8 cellular contexts compared by ENCODE assay signal in genomic region chr5:113489299-113489698, GRCh38. TPM values are rescaled to one million over a fixed set of nuclear protein-coding genes. Genes with fewer than 3 reads are reported as not detected.
DNase-seq lines count a peak whose midpoint lies in the region; ATAC-seq and TF ChIP-seq lines count a peak whose summit lies in the region.

No MANE protein-coding gene starts in this region.

- CTCF ChIA-PET in activated CD8-positive, alpha-beta T cell treated with anti-CD3 and anti-CD28 coated beads for 36 hours (lab: Charles Lee) = interaction anchor here (2.4 kb wide), 1 partner anchor 110 kb away, joined by 8 read pairs; no protein-coding TSS in a partner anchor

- TF ChIP-seq CTCF in activated CD8-positive, alpha-beta T cell treated with anti-CD3 and anti-CD28 coated beads for 36 hours (IDR thresholded peaks at IDR 0.05) = no peak
- no peak for TF ChIP-seq CTCF in right atrium auricular region (IDR thresholded peaks at IDR 0.05)
- no peak for TF ChIP-seq CTCF in vagina (IDR thresholded peaks at IDR 0.05)

- H3K27me3 ChIP-seq in right atrium auricular region = no peaks in the 10 kb centered on the region
- no peaks in the 10 kb centered on the region for H3K27me3 ChIP-seq in vagina

- POLR2A ChIA-PET in activated CD8-positive, alpha-beta T cell treated with anti-CD3 and anti-CD28 coated beads for 36 hours (lab: Charles Lee) = no interaction called here

- DNase-seq in A172 (ENCODE audit: low spot score) = peak; percentile 98
- DNase-seq in activated CD8-positive, alpha-beta T cell treated with anti-CD3 and anti-CD28 coated beads for 36 hours = peak; percentile 15
- DNase-seq in right atrium auricular region (ENCODE audit: low spot score) = peak; percentile 68
- no peak for DNase-seq in vagina (ENCODE audit: extremely low spot score in 2 of 2)

- H3K4me1 Mint-ChIP-seq in activated CD8-positive, alpha-beta T cell treated with anti-CD3 and anti-CD28 coated beads for 36 hours (ENCODE audit: low read depth) = peaks cover 14% of the 10 kb centered on the region

- H3K9me3 Mint-ChIP-seq in activated CD8-positive, alpha-beta T cell treated with anti-CD3 and anti-CD28 coated beads for 36 hours = peaks cover 9% of the 10 kb centered on the region

- intact Hi-C loops in activated CD8-positive, alpha-beta T cell treated with anti-CD3 and anti-CD28 coated beads for 36 hours (cut with micrococcal nuclease) = no loop called here
- intact Hi-C loops in vagina (cut with DNase I) = no loop called here

- H3K9me3 ChIP-seq in right atrium auricular region (peaks cover 0 to 13% of the 10 kb centered on the region in 2 donors), vagina (no peaks in the 10 kb centered on the region)

- peaks cover 10% of the 10 kb centered on the region for H3K36me3 Mint-ChIP-seq in activated CD8-positive, alpha-beta T cell treated with anti-CD3 and anti-CD28 coated beads for 36 hours (ENCODE audit: low read depth)

- peaks cover 53% of the 10 kb centered on the region for H3K27me3 Mint-ChIP-seq in activated CD8-positive, alpha-beta T cell treated with anti-CD3 and anti-CD28 coated beads for 36 hours

- H3K27ac Mint-ChIP-seq in activated CD8-positive, alpha-beta T cell treated with anti-CD3 and anti-CD28 coated beads for 36 hours = no peak overlapping the region

- no peak for TF ChIP-seq POLR2A in vagina (IDR thresholded peaks at IDR 0.05)

- H3K4me3 ChIP-seq in right atrium auricular region = peak overlapping the region in 1 of 2 donors; percentile 61
- H3K4me3 ChIP-seq in vagina = peak overlapping the region; percentile 76 to 87

- H3K27ac ChIP-seq in right atrium auricular region (peak overlapping the region; percentile 61 to 73), vagina (peak overlapping the region; percentile 69)

- ATAC-seq in GM18508 (IDR thresholded peaks at IDR 0.05; ENCODE audit: insufficient read depth, unreplicated experiment) = peak; percentile 59
- peak; percentile 41 for ATAC-seq in HG03575 (IDR thresholded peaks at IDR 0.05; ENCODE audit: extremely low read depth, insufficient number of reproducible peaks, low FRiP score, unreplicated experiment)
- peak; percentile 49 for ATAC-seq in activated CD8-positive, alpha-beta T cell treated with anti-CD3 and anti-CD28 coated beads for 36 hours
- no peak for ATAC-seq in GM19467 (IDR thresholded peaks at IDR 0.05; ENCODE audit: unreplicated experiment)
- ATAC-seq in GM19328 (IDR thresholded peaks at IDR 0.05; ENCODE audit: unreplicated experiment) = no peak

- peaks cover 0 to 19% of the 10 kb centered on the region in 2 donors for H3K4me1 ChIP-seq in right atrium auricular region
- peaks cover 15% of the 10 kb centered on the region for H3K4me1 ChIP-seq in vagina

- H3K36me3 ChIP-seq in right atrium auricular region (no peaks in the 10 kb centered on the region), vagina (no peaks in the 10 kb centered on the region)

- no peak overlapping the region for H3K4me3 Mint-ChIP-seq in activated CD8-positive, alpha-beta T cell treated with anti-CD3 and anti-CD28 coated beads for 36 hours

RNA-seq across cellular contexts. Expression of gene MCC, which starts 1.0 kb away (rescaled TPM):
- 1.8 and 2.4 TPM in 2 replicates for total RNA-seq in A172 (2014; rRNA removed; shearing (Covaris generic))
- 1 to 10 TPM; 4.9 to 5.4 TPM for total RNA-seq in activated CD8-positive, alpha-beta T cell treated with anti-CD3 and anti-CD28 coated beads for 36 hours
- total RNA-seq in right atrium auricular region (10 to 100 TPM; 28.8 to 31.7 TPM), vagina (47.9 TPM)

RNA-seq across cellular contexts. Expression of gene YTHDC2, which starts 24.2 kb away (rescaled TPM):
- total RNA-seq in A172 (2014; rRNA removed; shearing (Covaris generic)) = 14.8 and 18.0 TPM in 2 replicates
- total RNA-seq in activated CD8-positive, alpha-beta T cell treated with anti-CD3 and anti-CD28 coated beads for 36 hours = 10 to 100 TPM; 26.8 to 28.2 TPM
- 10 to 100 TPM in 1 of 2 donors, 1 to 10 TPM in 1; 7.8 to 12.1 TPM for total RNA-seq in right atrium auricular region
- 31.4 TPM for total RNA-seq in vagina

RNA-seq across cellular contexts. Expression of gene TSSK1B, which starts 54.5 kb away (rescaled TPM):
- total RNA-seq in A172 (2014; rRNA removed; shearing (Covaris generic)) = not detected in 2 replicates
- not detected for total RNA-seq in activated CD8-positive, alpha-beta T cell treated with anti-CD3 and anti-CD28 coated beads for 36 hours
- not detected for total RNA-seq in right atrium auricular region
- total RNA-seq in vagina = 1.2 TPM

Comparison
In these comparisons a context has a peak if more than half of its experiments do, and no peak if none do; other contexts are left out.
1. DNase-seq: peak in A172 (single experiment), activated CD8-positive, alpha-beta T cell treated with anti-CD3 and anti-CD28 coated beads for 36 hours (single experiment) and right atrium auricular region (single experiment); none in vagina (0 of 2).
2. ATAC-seq: peak in GM18508 (single experiment), HG03575 (single experiment) and activated CD8-positive, alpha-beta T cell treated with anti-CD3 and anti-CD28 coated beads for 36 hours (single experiment); none in GM19467 (single experiment) and GM19328 (single experiment).